Comparison of ENCODE assay signal across 12 cellular contexts in genomic region chr6:28393912-28394662, GRCh38. TPM values are rescaled to one million over a fixed set of nuclear protein-coding genes. Genes with fewer than 3 reads are reported as not detected.
DNase-seq lines count a peak whose midpoint lies in the region; ATAC-seq and TF ChIP-seq lines count a peak whose summit lies in the region.
"Had no signal": no experiment of that assay in that cellular context is flagged by ENCODE, and none has a peak within 500 bp of the region (broad histone marks: within the 10 kb centered on the region; RNA-seq: fewer than 3 reads in every experiment).

No MANE protein-coding gene starts in this region.

- peak; percentile 21 for TF ChIP-seq CTCF in CD4-positive, alpha-beta T cell (IDR thresholded peaks at IDR 0.05)
- peak; percentile 44 for TF ChIP-seq CTCF in astrocyte of the cerebellum (IDR thresholded peaks at IDR 0.05; ENCODE audit: low read depth, low read length, missing control alignments)
- no peak for TF ChIP-seq CTCF in liver (IDR thresholded peaks at IDR 0.05; ENCODE audit: low read depth, low read length, missing input control)
- no peak for TF ChIP-seq CTCF in mesothelial cell of epicardium (IDR thresholded peaks at IDR 0.05; ENCODE audit: unreplicated experiment)

- peaks cover 2 to 9% (median 6%) of the 10 kb centered on the region in 4 donors for H3K4me1 ChIP-seq in liver (ENCODE audit: control insufficient read depth in 4 of 4, insufficient read depth in 4 of 4, low read length in 3 of 4)

- peaks cover 50% of the 10 kb centered on the region for H3K4me1 Mint-ChIP-seq in CD4-positive, alpha-beta T cell (ENCODE audit: low read depth)
- H3K4me1 Mint-ChIP-seq in mesothelial cell of epicardium: peaks cover 39% of the 10 kb centered on the region

- no peaks in the 10 kb centered on the region for H3K9me3 Mint-ChIP-seq in CD4-positive, alpha-beta T cell
- H3K9me3 Mint-ChIP-seq in mesothelial cell of epicardium: no peaks in the 10 kb centered on the region

- in situ Hi-C loops in KBM-7 (cut with MboI; ENCODE audit: low pct_unique_long_range_greater_than_20kb, low sequenced_read_pairs): no loop called here
- in situ Hi-C loops in astrocyte of the cerebellum (cut with HindIII; ENCODE audit: low sequenced_read_pairs): no loop called here

- POLR2A ChIA-PET in CD4-positive, alpha-beta T cell (lab: Charles Lee): no interaction called here

- H3K4me3 ChIP-seq in astrocyte of the cerebellum (ENCODE audit: low read depth, low read length) (no peak overlapping the region), liver (ENCODE audit: low read depth in 1 of 3, low read length in 3 of 3) (no peak overlapping the region)

- no peak for DNase-seq in CD4-positive, alpha-beta T cell
- DNase-seq in KBM-7 (peak; percentile 28), astrocyte of the cerebellum (ENCODE audit: low read depth) (no peak), NOMO-1 treated with DMSO at 0.1 percent for 48 hours (lab: John Stamatoyannopoulos, UW; ENCODE audit: unreplicated experiment) (no peak), mucosa of gallbladder (ENCODE audit: low spot score) (no peak), mesothelial cell of epicardium (ENCODE audit: low spot score in 2 of 2, unreplicated experiment in 2 of 2) (no peak), NCI-H1436 (lab: John Stamatoyannopoulos, UW) (no peak)
- DNase-seq: DMS79; midbrain; stimulated activated CD4-positive, alpha-beta T cell treated with anti-CD3 and anti-CD28 coated beads, Interleukin-2, amount 100 ng/mL, for 24 hours; T-helper 1 cell had no signal

- TF ChIP-seq RAD21 in liver (IDR thresholded peaks at IDR 0.05): peak; percentile 37 to 62

- no peak overlapping the region for H3K4me3 Mint-ChIP-seq in CD4-positive, alpha-beta T cell
- no peak overlapping the region for H3K4me3 Mint-ChIP-seq in mesothelial cell of epicardium

- no peak overlapping the region for H3K27ac ChIP-seq in CD4-positive, alpha-beta T cell (ENCODE audit: low read depth, low read length)
- H3K27ac ChIP-seq in liver (ENCODE audit: low read depth in 1 of 2, low read length in 2 of 2): no peak overlapping the region

- H3K27me3 ChIP-seq in CD4-positive, alpha-beta T cell (ENCODE audit: control insufficient read depth, insufficient read depth, low read length): no peaks in the 10 kb centered on the region
- no peaks in the 10 kb centered on the region for H3K27me3 ChIP-seq in liver (ENCODE audit: control insufficient read depth in 4 of 4, insufficient read depth in 4 of 4, low read length in 3 of 4)

- peaks cover 94% of the 10 kb centered on the region for H3K36me3 Mint-ChIP-seq in CD4-positive, alpha-beta T cell (ENCODE audit: low read depth)
- H3K36me3 Mint-ChIP-seq in mesothelial cell of epicardium: peaks cover 46% of the 10 kb centered on the region

- WGBS in liver: 74% methylated on average over 5 of the region's 5 CpGs

- ATAC-seq in CD4-positive, alpha-beta T cell (ENCODE audit: poor library complexity): no peak

- H3K9me3 ChIP-seq in CD4-positive, alpha-beta T cell (ENCODE audit: control insufficient read depth, low read length): no peaks in the 10 kb centered on the region
- no peaks in the 10 kb centered on the region for H3K9me3 ChIP-seq in liver (ENCODE audit: control insufficient read depth in 4 of 4, low read length in 3 of 4)

- peaks cover 7 to 32% (median 24%) of the 10 kb centered on the region in 4 donors for H3K36me3 ChIP-seq in liver (ENCODE audit: control insufficient read depth in 4 of 4, insufficient read depth in 3 of 4, low read depth in 1 of 4, low read length in 3 of 4)

- CTCF ChIA-PET in CD4-positive, alpha-beta T cell (lab: Charles Lee): no interaction called here

- no peaks in the 10 kb centered on the region for H3K27me3 Mint-ChIP-seq in CD4-positive, alpha-beta T cell
- H3K27me3 Mint-ChIP-seq in mesothelial cell of epicardium (ENCODE audit: low read depth): no peaks in the 10 kb centered on the region

- no peak overlapping the region for H3K9ac ChIP-seq in liver (ENCODE audit: low read depth in 1 of 2, low read length in 2 of 2)

- no peak overlapping the region for H3K27ac Mint-ChIP-seq in CD4-positive, alpha-beta T cell
- H3K27ac Mint-ChIP-seq in mesothelial cell of epicardium: no peak overlapping the region

- intact Hi-C loops in CD4-positive, alpha-beta T cell (cut with DNase I, micrococcal nuclease): loop anchor here in 1 of 2 experiments (5.0 kb wide), 1 partner anchor 288 kb away; no protein-coding TSS in a partner anchor

TF ChIP-seq in liver, 16 proteins besides CTCF, POLR2A, EP300 and RAD21:
- TF ChIP-seq HNF4A (conservative IDR thresholded peaks at IDR 0.05) (peak in 1 of 2 donors; percentile 35), SP1 (IDR thresholded peaks at IDR 0.05) (no peak), GABPA (IDR thresholded peaks at IDR 0.05 in 1 of 2, conservative IDR thresholded peaks at IDR 0.05 in 1 of 2) (no peak), FOXA2 (IDR thresholded peaks at IDR 0.05) (no peak)
TF ChIP-seq in liver: peak in this region for 1.

RNA-seq across cellular contexts. Expression of gene ZSCAN12, which starts 5.5 kb away (rescaled TPM):
- 1 to 10 TPM; 2.0 to 2.3 TPM for total RNA-seq in CD4-positive, alpha-beta T cell
- total RNA-seq in liver (1 to 10 TPM; 3.0 to 3.9 TPM), mucosa of gallbladder (5.8 TPM), mesothelial cell of epicardium (13.4 to 14.0 TPM (median 13.9 TPM) in 3 replicates)
- polyA plus RNA-seq in liver: under 1 TPM; 0.46 to 0.97 TPM

RNA-seq across cellular contexts. Expression of gene ZKSCAN3, which starts 44.3 kb away (rescaled TPM):
- total RNA-seq in CD4-positive, alpha-beta T cell: under 1 TPM; 0.88 to 0.89 TPM
- total RNA-seq in liver (1 to 10 TPM; 2.8 to 8.8 TPM), mucosa of gallbladder (8.6 TPM), mesothelial cell of epicardium (11.2 to 12.9 TPM (median 12.1 TPM) in 3 replicates)
- polyA plus RNA-seq in liver: 1 to 10 TPM in 1 of 2 donors, under 1 TPM in 1; 0.93 to 1.1 TPM

RNA-seq across cellular contexts. Expression of gene ZSCAN23, which starts 49.2 kb away (rescaled TPM):
- under 1 TPM; 0.19 to 0.78 TPM for total RNA-seq in CD4-positive, alpha-beta T cell
- total RNA-seq in liver (under 1 TPM; 0.42 to 0.65 TPM), mucosa of gallbladder (3.8 TPM), mesothelial cell of epicardium (10.4 to 13.9 TPM (median 13.5 TPM) in 3 replicates)
- under 1 TPM in 1 of 2 donors, not detected in 1; 0.06 TPM for polyA plus RNA-seq in liver

RNA-seq across cellular contexts. Expression of gene ZSCAN31, which starts 58.1 kb away (rescaled TPM):
- total RNA-seq in CD4-positive, alpha-beta T cell: 1 to 10 TPM in 1 of 2 experiments, under 1 TPM in 1; 0.88 to 1.1 TPM
- 10 to 100 TPM in 1 of 2 donors, 1 to 10 TPM in 1; 3.9 to 10.2 TPM for total RNA-seq in liver
- 1 to 10 TPM; 3.3 to 3.4 TPM for polyA plus RNA-seq in liver
- 38.4 TPM for total RNA-seq in mucosa of gallbladder
- 5.8 to 8.8 TPM (median 6.0 TPM) in 3 replicates for total RNA-seq in mesothelial cell of epicardium

Comparison
In these comparisons a context has a peak if more than half of its experiments do, and no peak if none do; other contexts are left out.
1. CTCF ChIP-seq: peak in CD4-positive, alpha-beta T cell (single experiment) and astrocyte of the cerebellum (single experiment); none in liver (single experiment) and mesothelial cell of epicardium (single experiment).